In the genomic region with DNA sequence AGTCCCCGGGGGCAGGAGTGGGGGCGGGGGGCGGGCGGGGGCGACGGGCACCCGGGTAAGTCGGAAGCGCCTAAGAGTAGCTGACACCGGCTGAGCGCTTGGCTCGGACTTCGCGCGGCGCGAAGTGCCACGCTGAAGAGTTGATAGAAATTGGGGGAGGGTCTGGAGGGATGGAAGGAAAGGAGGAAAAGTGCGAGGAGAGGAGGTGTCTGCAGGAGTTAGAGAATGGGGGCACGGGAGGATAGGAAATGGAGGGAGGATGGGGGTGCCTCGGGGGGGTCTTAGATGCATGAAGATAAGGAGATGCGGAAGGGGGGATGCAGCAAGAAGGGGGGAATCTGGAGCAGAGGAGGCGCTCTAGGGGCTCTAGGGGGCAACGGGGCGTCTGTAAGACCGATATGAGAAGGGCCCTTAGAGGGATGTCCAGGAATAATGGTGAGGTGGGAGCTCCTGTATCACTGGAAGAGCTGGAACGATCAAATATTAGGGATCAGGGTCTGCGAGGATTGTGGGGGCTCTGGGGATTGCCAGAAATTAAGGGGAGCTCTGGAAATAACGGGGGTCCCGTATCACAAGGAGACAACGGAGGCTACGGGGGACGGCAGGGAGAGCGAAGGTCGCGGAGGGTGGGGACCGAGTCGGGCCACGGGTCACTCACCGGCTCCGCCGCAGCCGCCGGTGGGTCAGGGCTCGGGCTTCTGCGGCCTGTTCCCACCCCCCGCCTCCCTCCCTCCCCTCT, we compare ENCODE assay signal across 8 cellular contexts. TPM values are rescaled to one million over a fixed set of nuclear protein-coding genes. Genes with fewer than 3 reads are reported as not detected.
DNase-seq lines count a peak whose midpoint lies in the region; ATAC-seq and TF ChIP-seq lines count a peak whose summit lies in the region.

A gene with protein sequence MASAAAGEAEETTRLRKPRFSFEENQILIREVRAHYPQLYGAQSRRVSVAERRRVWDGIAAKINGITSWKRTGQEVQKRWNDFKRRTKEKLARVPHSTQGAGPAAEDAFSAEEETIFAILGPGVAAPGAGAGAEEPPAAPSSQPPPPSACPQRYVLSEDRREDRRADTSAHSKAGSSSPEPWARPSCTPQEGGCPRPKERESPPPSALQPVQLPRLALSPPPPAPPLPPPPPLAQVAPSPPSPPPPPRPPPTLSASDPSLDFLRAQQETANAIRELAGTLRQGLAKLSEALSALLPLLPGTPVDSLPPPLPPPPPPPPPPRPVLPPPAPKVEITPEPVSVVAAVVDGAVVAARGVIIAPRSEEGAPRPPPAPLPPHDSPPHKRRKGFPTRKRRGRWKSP (minus strand): TSS at position 702 of the 739 bp plus-strand sequence. CDS start 840 bp downstream, outside the sequence.

- H3K4me3 Mint-ChIP-seq in dendritic cell treated with granulocyte-macrophage colony-stimulating factor and Interleukin-4, amounts not matched to agents 40 ng/mL and 50 ng/mL, for 4 days: peak within 1 kb of the TSS; percentile 97

- peaks cover 36% of the 10 kb centered on the region for H3K4me1 Mint-ChIP-seq in dendritic cell treated with granulocyte-macrophage colony-stimulating factor and Interleukin-4, amounts not matched to agents 40 ng/mL and 50 ng/mL, for 4 days (ENCODE audit: low read depth)

- peaks cover 23% of the 10 kb centered on the region for H3K4me1 ChIP-seq in mucosa of descending colon (ENCODE audit: low read depth)

- DNase-seq in GM13976 (ENCODE audit: low spot score) (peak; percentile 50), NCI-H82 (lab: John Stamatoyannopoulos, UW) (peak; percentile 70), mucosa of descending colon (peak in 2 of 3 donors; percentile 31 to 40)
- no peak for DNase-seq in NK-92 treated with Interleukin-12 subunit alpha and Interleukin-12 subunit beta, amount 100 ng/mL, for 24 hours (lab: John Stamatoyannopoulos, UW)

- peaks cover 16% of the 10 kb centered on the region for H3K27me3 Mint-ChIP-seq in dendritic cell treated with granulocyte-macrophage colony-stimulating factor and Interleukin-4, amounts not matched to agents 40 ng/mL and 50 ng/mL, for 4 days

- H3K9me3 ChIP-seq in mucosa of descending colon: no peaks in the 10 kb centered on the region

- peaks cover 45% of the 10 kb centered on the region for H3K36me3 Mint-ChIP-seq in dendritic cell treated with granulocyte-macrophage colony-stimulating factor and Interleukin-4, amounts not matched to agents 40 ng/mL and 50 ng/mL, for 4 days (ENCODE audit: low read depth)

- intact Hi-C loops in dendritic cell treated with granulocyte-macrophage colony-stimulating factor and Interleukin-4, amounts not matched to agents 40 ng/mL and 50 ng/mL, for 4 days (cut with micrococcal nuclease): loop anchor here (10.0 kb wide), 1 partner anchor 93 kb away; the partner anchor contains the start of gene CCDC61
- intact Hi-C loops in mucosa of descending colon (cut with DNase I, micrococcal nuclease): no loop called here

- in situ Hi-C loops in GM13976 (cut with MboI; ENCODE audit: low sequenced_read_pairs, unreplicated experiment): no loop called here

- H3K9me3 Mint-ChIP-seq in dendritic cell treated with granulocyte-macrophage colony-stimulating factor and Interleukin-4, amounts not matched to agents 40 ng/mL and 50 ng/mL, for 4 days: no peaks in the 10 kb centered on the region

- H3K36me3 ChIP-seq in mucosa of descending colon (ENCODE audit: low read depth): no peaks in the 10 kb centered on the region

- TF ChIP-seq CTCF in GM13976 (IDR thresholded peaks at IDR 0.05; ENCODE audit: borderline replicate concordance, control extremely low read depth, extremely low read depth, insufficient read depth, missing control alignments) (no peak), mucosa of descending colon (IDR thresholded peaks at IDR 0.05) (no peak)

- ATAC-seq in mucosa of descending colon: no peak
- no peak for ATAC-seq in GM18517 (IDR thresholded peaks at IDR 0.05; ENCODE audit: unreplicated experiment)
- ATAC-seq in HG02588 (IDR thresholded peaks at IDR 0.05; ENCODE audit: unreplicated experiment): no peak
- ATAC-seq in HG03442 (IDR thresholded peaks at IDR 0.05; ENCODE audit: unreplicated experiment): no peak

- peak within 1 kb of the TSS; percentile 83 for H3K27ac Mint-ChIP-seq in dendritic cell treated with granulocyte-macrophage colony-stimulating factor and Interleukin-4, amounts not matched to agents 40 ng/mL and 50 ng/mL, for 4 days

- peak within 1 kb of the TSS; percentile 59 for H3K4me3 ChIP-seq in mucosa of descending colon

RNA-seq across cellular contexts. Expression of the gene that starts here (rescaled TPM):
- total RNA-seq in mucosa of descending colon: 10 to 100 TPM in 2 of 3 donors, 1 to 10 TPM in 1; 9.2 to 13.7 (median 10.2) TPM
